ENCODE assay signal across 13 cellular contexts in genomic region chr22:31586137-31586920, GRCh38.
DNase-seq lines count a peak whose midpoint lies in the region; ATAC-seq, FAIRE-seq and TF ChIP-seq lines count a peak whose summit lies in the region.
"Had no signal": no experiment of that assay in that cellular context is flagged by ENCODE, and none has a peak within 500 bp of the region (broad histone marks: within the 10 kb centered on the region; RNA-seq: fewer than 3 reads in every experiment).

No MANE protein-coding gene starts in this region.

- H3K27ac ChIP-seq in 22Rv1 (peak overlapping the region; percentile 60), HL-60 (replicated peaks) (peak overlapping the region; percentile 29), astrocyte (ENCODE audit: low read depth, low read length) (no peak overlapping the region), left lung (peak overlapping the region in 1 of 2 donors; percentile 11)
- H3K27ac ChIP-seq: parathyroid adenoma had no signal

- H3K36me3 Mint-ChIP-seq in astrocyte (ENCODE audit: low read depth, unreplicated experiment), result peaks cover 16% of the 10 kb centered on the region

- H3K4me1 ChIP-seq in astrocyte (ENCODE audit: insufficient read depth, low read length) (peaks cover 22% of the 10 kb centered on the region), left lung (peaks cover 0 to 17% of the 10 kb centered on the region in 2 donors)

- intact Hi-C loops in left lung (cut with DNase I), result no loop called here

- no peaks in the 10 kb centered on the region for H3K27me3 ChIP-seq in HL-60 (ENCODE audit: insufficient read depth, poor library complexity, severe bottlenecking)
- H3K27me3 ChIP-seq in astrocyte (ENCODE audit: insufficient read depth, low read length), result no peaks in the 10 kb centered on the region
- no peaks in the 10 kb centered on the region for H3K27me3 ChIP-seq in left lung
- H3K27me3 ChIP-seq: dorsolateral prefrontal cortex had no signal

- peak overlapping the region; percentile 53 for H3K27ac Mint-ChIP-seq in astrocyte (ENCODE audit: unreplicated experiment)

- H3K4me1 Mint-ChIP-seq in astrocyte (ENCODE audit: low read depth, unreplicated experiment), result peaks cover 27% of the 10 kb centered on the region

- H3K9me3 ChIP-seq in astrocyte (ENCODE audit: insufficient read depth, low read depth, low read length) (no peaks in the 10 kb centered on the region), left lung (no peaks in the 10 kb centered on the region)

- no peaks in the 10 kb centered on the region for H3K27me3 Mint-ChIP-seq in astrocyte (ENCODE audit: low read depth, unreplicated experiment)

- H3K36me3 ChIP-seq in astrocyte (ENCODE audit: insufficient read depth, low read length) (peaks cover 5% of the 10 kb centered on the region), left lung (peaks cover 0 to 34% of the 10 kb centered on the region in 2 donors)

- H3K79me2 ChIP-seq in astrocyte (ENCODE audit: insufficient read depth, low read length), result no peaks in the 10 kb centered on the region
- H3K79me2 ChIP-seq: parathyroid adenoma had no signal

- H2AFZ ChIP-seq in astrocyte (ENCODE audit: low read depth, low read length), result no peak overlapping the region
- H2AFZ ChIP-seq: parathyroid adenoma had no signal

- no peaks in the 10 kb centered on the region for H4K20me1 ChIP-seq in astrocyte (ENCODE audit: insufficient read depth, low read length)

- H3K4me3 ChIP-seq in HL-60 (replicated peaks; ENCODE audit: insufficient read depth, low read length), result no peak overlapping the region
- H3K4me3 ChIP-seq in astrocyte (ENCODE audit: insufficient read depth, low read depth, low read length), result no peak overlapping the region
- H3K4me3 ChIP-seq in left lung, result no peak overlapping the region
- H3K4me3 ChIP-seq: dorsolateral prefrontal cortex had no signal

- peak; percentile 47 for ATAC-seq in left lung
- no peak for ATAC-seq in HG03432 (IDR thresholded peaks at IDR 0.05; ENCODE audit: unreplicated experiment)
- ATAC-seq in HG03280 (IDR thresholded peaks at IDR 0.05; ENCODE audit: unreplicated experiment), result no peak

- H3K9me3 Mint-ChIP-seq in astrocyte (ENCODE audit: unreplicated experiment), result no peaks in the 10 kb centered on the region

- DNase-seq in HL-60 (ENCODE audit: low read depth in 1 of 2, low spot score in 1 of 2), result peak in 1 of 2 experiments; percentile 30
- DNase-seq in astrocyte (ENCODE audit: low read depth), result peak; percentile 40
- DNase-seq in left lung, result no peak
- no peak for DNase-seq in NCI-H1694 treated with DMSO at 0.1 percent for 48 hours (lab: John Stamatoyannopoulos, UW)
- no peak for DNase-seq in central memory CD4-positive, alpha-beta T cell
- DNase-seq: C1 segment of cervical spinal cord, dorsolateral prefrontal cortex, Kasumi-1, NCI-H510A treated with DMSO at 0.1 percent for 48 hours had no signal

- FAIRE-seq in astrocyte (lab: Jason Lieb, UNC), result no peak

- H3K4me2 ChIP-seq in astrocyte (ENCODE audit: low read length), result no peak overlapping the region

- peak overlapping the region; percentile 37 for H3K4me3 Mint-ChIP-seq in astrocyte (ENCODE audit: unreplicated experiment)

- TF ChIP-seq CTCF in 22Rv1 (IDR thresholded peaks at IDR 0.05) (no peak), HL-60 (IDR thresholded peaks at IDR 0.05; ENCODE audit: insufficient read depth, low read length) (no peak), astrocyte (IDR thresholded peaks at IDR 0.05; ENCODE audit: insufficient read depth, low read depth, low read length) (no peak), left lung (IDR thresholded peaks at IDR 0.05) (no peak)

- no peak overlapping the region for H3K9ac ChIP-seq in astrocyte (ENCODE audit: low read length)
- H3K9ac ChIP-seq: parathyroid adenoma had no signal
